1 cellular context compared by ENCODE assay signal in the genomic region with DNA sequence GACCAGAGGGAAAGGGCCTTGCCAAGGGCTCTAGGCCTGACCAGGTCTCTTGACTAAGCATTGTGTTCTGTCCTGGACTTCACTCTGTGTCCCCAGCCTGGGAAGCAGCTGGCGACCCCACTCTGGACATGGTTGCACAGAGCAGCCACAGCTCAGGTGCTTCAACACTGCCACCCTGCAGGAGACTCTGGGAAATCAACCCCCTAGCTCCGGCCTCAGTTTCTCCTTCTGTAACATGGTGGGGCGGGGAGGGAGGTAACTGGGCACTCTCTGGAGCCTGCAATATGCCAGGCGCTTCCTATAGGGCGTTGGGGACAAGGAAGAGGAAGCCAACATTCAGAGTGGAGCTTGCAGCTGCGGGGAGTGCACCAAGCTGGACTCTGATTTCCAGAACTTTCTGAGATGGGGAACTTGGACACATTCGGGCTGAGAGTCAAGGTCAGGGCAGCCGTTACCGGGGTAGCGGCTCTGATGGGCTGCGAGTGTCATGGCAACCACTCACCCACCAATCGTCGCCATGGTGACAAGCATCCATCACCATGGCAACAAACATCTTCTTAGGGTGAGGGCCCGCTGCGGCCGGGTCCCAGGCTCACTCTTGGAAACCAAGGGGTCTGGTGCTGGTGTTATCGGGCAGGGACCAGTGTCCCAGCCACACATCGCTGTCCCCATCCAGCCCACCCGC.
TF ChIP-seq lines count a peak whose summit lies in the region.

No MANE protein-coding gene starts in this region.

TF ChIP-seq in K562, 482 proteins besides CTCF, POLR2A, EP300 and RAD21 (continued from another document):
- TF ChIP-seq, protein P1, sequence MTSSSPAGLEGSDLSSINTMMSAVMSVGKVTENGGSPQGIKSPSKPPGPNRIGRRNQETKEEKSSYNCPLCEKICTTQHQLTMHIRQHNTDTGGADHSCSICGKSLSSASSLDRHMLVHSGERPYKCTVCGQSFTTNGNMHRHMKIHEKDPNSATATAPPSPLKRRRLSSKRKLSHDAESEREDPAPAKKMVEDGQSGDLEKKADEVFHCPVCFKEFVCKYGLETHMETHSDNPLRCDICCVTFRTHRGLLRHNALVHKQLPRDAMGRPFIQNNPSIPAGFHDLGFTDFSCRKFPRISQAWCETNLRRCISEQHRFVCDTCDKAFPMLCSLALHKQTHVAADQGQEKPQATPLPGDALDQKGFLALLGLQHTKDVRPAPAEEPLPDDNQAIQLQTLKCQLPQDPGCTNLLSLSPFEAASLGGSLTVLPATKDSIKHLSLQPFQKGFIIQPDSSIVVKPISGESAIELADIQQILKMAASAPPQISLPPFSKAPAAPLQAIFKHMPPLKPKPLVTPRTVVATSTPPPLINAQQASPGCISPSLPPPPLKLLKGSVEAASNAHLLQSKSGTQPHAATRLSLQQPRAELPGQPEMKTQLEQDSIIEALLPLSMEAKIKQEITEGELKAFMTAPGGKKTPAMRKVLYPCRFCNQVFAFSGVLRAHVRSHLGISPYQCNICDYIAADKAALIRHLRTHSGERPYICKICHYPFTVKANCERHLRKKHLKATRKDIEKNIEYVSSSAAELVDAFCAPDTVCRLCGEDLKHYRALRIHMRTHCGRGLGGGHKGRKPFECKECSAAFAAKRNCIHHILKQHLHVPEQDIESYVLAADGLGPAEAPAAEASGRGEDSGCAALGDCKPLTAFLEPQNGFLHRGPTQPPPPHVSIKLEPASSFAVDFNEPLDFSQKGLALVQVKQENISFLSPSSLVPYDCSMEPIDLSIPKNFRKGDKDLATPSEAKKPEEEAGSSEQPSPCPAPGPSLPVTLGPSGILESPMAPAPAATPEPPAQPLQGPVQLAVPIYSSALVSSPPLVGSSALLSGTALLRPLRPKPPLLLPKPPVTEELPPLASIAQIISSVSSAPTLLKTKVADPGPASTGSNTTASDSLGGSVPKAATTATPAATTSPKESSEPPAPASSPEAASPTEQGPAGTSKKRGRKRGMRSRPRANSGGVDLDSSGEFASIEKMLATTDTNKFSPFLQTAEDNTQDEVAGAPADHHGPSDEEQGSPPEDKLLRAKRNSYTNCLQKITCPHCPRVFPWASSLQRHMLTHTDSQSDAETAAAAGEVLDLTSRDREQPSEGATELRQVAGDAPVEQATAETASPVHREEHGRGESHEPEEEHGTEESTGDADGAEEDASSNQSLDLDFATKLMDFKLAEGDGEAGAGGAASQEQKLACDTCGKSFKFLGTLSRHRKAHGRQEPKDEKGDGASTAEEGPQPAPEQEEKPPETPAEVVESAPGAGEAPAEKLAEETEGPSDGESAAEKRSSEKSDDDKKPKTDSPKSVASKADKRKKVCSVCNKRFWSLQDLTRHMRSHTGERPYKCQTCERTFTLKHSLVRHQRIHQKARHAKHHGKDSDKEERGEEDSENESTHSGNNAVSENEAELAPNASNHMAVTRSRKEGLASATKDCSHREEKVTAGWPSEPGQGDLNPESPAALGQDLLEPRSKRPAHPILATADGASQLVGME (CRISPR knock-in tag; IDR thresholded peaks at IDR 0.05), result peak; percentile 98
- TF ChIP-seq KDM1A (IDR thresholded peaks at IDR 0.05) (peak; percentile 85 to 91), GABPB1 (CRISPR knock-in tag; IDR thresholded peaks at IDR 0.05) (no peak), RFX7 (CRISPR knock-in tag; IDR thresholded peaks at IDR 0.05) (no peak), ZNF384 (IDR thresholded peaks at IDR 0.05; ENCODE audit: low read depth, low read length) (no peak)
- TF ChIP-seq, protein P2, sequence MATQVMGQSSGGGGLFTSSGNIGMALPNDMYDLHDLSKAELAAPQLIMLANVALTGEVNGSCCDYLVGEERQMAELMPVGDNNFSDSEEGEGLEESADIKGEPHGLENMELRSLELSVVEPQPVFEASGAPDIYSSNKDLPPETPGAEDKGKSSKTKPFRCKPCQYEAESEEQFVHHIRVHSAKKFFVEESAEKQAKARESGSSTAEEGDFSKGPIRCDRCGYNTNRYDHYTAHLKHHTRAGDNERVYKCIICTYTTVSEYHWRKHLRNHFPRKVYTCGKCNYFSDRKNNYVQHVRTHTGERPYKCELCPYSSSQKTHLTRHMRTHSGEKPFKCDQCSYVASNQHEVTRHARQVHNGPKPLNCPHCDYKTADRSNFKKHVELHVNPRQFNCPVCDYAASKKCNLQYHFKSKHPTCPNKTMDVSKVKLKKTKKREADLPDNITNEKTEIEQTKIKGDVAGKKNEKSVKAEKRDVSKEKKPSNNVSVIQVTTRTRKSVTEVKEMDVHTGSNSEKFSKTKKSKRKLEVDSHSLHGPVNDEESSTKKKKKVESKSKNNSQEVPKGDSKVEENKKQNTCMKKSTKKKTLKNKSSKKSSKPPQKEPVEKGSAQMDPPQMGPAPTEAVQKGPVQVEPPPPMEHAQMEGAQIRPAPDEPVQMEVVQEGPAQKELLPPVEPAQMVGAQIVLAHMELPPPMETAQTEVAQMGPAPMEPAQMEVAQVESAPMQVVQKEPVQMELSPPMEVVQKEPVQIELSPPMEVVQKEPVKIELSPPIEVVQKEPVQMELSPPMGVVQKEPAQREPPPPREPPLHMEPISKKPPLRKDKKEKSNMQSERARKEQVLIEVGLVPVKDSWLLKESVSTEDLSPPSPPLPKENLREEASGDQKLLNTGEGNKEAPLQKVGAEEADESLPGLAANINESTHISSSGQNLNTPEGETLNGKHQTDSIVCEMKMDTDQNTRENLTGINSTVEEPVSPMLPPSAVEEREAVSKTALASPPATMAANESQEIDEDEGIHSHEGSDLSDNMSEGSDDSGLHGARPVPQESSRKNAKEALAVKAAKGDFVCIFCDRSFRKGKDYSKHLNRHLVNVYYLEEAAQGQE (CRISPR knock-in tag; IDR thresholded peaks at IDR 0.05; ENCODE audit: low read depth), result no peak
- TF ChIP-seq, protein P3, sequence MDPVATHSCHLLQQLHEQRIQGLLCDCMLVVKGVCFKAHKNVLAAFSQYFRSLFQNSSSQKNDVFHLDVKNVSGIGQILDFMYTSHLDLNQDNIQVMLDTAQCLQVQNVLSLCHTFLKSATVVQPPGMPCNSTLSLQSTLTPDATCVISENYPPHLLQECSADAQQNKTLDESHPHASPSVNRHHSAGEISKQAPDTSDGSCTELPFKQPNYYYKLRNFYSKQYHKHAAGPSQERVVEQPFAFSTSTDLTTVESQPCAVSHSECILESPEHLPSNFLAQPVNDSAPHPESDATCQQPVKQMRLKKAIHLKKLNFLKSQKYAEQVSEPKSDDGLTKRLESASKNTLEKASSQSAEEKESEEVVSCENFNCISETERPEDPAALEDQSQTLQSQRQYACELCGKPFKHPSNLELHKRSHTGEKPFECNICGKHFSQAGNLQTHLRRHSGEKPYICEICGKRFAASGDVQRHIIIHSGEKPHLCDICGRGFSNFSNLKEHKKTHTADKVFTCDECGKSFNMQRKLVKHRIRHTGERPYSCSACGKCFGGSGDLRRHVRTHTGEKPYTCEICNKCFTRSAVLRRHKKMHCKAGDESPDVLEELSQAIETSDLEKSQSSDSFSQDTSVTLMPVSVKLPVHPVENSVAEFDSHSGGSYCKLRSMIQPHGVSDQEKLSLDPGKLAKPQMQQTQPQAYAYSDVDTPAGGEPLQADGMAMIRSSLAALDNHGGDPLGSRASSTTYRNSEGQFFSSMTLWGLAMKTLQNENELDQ (CRISPR knock-in tag; IDR thresholded peaks at IDR 0.05; ENCODE audit: borderline replicate concordance), result no peak
- TF ChIP-seq, protein P4, sequence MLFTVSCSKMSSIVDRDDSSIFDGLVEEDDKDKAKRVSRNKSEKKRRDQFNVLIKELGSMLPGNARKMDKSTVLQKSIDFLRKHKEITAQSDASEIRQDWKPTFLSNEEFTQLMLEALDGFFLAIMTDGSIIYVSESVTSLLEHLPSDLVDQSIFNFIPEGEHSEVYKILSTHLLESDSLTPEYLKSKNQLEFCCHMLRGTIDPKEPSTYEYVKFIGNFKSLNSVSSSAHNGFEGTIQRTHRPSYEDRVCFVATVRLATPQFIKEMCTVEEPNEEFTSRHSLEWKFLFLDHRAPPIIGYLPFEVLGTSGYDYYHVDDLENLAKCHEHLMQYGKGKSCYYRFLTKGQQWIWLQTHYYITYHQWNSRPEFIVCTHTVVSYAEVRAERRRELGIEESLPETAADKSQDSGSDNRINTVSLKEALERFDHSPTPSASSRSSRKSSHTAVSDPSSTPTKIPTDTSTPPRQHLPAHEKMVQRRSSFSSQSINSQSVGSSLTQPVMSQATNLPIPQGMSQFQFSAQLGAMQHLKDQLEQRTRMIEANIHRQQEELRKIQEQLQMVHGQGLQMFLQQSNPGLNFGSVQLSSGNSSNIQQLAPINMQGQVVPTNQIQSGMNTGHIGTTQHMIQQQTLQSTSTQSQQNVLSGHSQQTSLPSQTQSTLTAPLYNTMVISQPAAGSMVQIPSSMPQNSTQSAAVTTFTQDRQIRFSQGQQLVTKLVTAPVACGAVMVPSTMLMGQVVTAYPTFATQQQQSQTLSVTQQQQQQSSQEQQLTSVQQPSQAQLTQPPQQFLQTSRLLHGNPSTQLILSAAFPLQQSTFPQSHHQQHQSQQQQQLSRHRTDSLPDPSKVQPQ (CRISPR knock-in tag; IDR thresholded peaks at IDR 0.05; ENCODE audit: borderline replicate concordance), result no peak
